19 cellular contexts compared by ENCODE assay signal in the genomic region with DNA sequence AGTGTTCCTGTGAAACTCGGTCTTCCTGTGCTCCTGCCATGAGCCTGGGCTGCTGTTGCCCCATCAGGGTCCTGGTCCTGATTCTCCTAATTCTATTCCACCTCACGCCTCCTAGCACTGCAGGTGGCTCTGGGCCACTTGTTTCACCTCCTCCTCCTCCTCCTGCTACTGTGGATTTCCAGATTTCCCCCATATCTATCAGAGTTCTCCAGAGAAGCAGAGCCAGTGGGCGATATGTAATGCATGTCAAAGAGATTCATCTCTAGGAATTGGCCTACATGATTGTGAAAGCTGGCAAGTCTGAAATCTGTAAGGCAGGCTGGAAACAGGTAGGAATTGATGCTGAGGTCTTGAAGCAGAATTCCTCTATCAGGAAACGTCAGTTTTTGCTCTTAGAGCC. TPM values are rescaled to one million over a fixed set of nuclear protein-coding genes. Genes with fewer than 3 reads are reported as not detected.
A peak's percentile ranks its signal among the peaks of the same experiment; 100 is the strongest.
DNase-seq lines count a peak whose midpoint lies in the region; ATAC-seq and TF ChIP-seq lines count a peak whose summit lies in the region.
"Had no signal": no experiment of that assay in that cellular context is flagged by ENCODE, and none has a peak within 500 bp of the region (broad histone marks: within the 10 kb centered on the region; RNA-seq: fewer than 3 reads in every experiment).

No MANE protein-coding gene starts in this region.

- H3K27me3 ChIP-seq in CD4-positive, alpha-beta T cell (ENCODE audit: control insufficient read depth, insufficient read depth, low read length) = no peaks in the 10 kb centered on the region
- no peaks in the 10 kb centered on the region for H3K27me3 ChIP-seq in tibial artery
- H3K27me3 ChIP-seq: BE2C, BLaER1 had no signal

- peak overlapping the region; percentile 49 for H3K4me3 Mint-ChIP-seq in CD4-positive, alpha-beta T cell
- no peak overlapping the region for H3K4me3 Mint-ChIP-seq in activated T-helper 17 cell treated with anti-CD3 and anti-CD28 coated beads, Interleukin-2, amount 50 U/mL, for 72 hours
- peak overlapping the region in 6 of 10 donors; percentile 8 to 72 (median 38) for H3K4me3 Mint-ChIP-seq in naive thymus-derived CD8-positive, alpha-beta T cell
- H3K4me3 Mint-ChIP-seq: CD8-positive, alpha-beta T cell had no signal

- POLR2A ChIA-PET in CD4-positive, alpha-beta T cell (lab: Charles Lee) = no interaction called here
- POLR2A ChIA-PET in naive thymus-derived CD8-positive, alpha-beta T cell (lab: Charles Lee) = no interaction called here

- no peaks in the 10 kb centered on the region for H3K9me3 ChIP-seq in CD4-positive, alpha-beta T cell (ENCODE audit: control insufficient read depth, low read length)
- H3K9me3 ChIP-seq in tibial artery = no peaks in the 10 kb centered on the region
- H3K9me3 ChIP-seq: BE2C, Caco-2 had no signal

- no peaks in the 10 kb centered on the region for H3K27me3 Mint-ChIP-seq in CD4-positive, alpha-beta T cell
- H3K27me3 Mint-ChIP-seq in activated T-helper 17 cell treated with anti-CD3 and anti-CD28 coated beads, Interleukin-2, amount 50 U/mL, for 72 hours = no peaks in the 10 kb centered on the region
- peaks cover 0 to 6% (median 0%) of the 10 kb centered on the region in 5 donors for H3K27me3 Mint-ChIP-seq in naive thymus-derived CD8-positive, alpha-beta T cell

- DNase-seq in CD4-positive, alpha-beta T cell = no peak
- DNase-seq in naive thymus-derived CD8-positive, alpha-beta T cell = no peak
- DNase-seq in activated effector memory CD4-positive, alpha-beta T cell treated with anti-CD3 and anti-CD28 coated beads, Interleukin-2, amount 50 U/mL, for 16 hours = no peak
- DNase-seq in tibial artery = no peak
- no peak for DNase-seq in activated CD8-positive, alpha-beta memory T cell treated with anti-CD3 and anti-CD28 coated beads for 24 hours
- DNase-seq: 8988T; ACHN; BE2C; C1 segment of cervical spinal cord; Caco-2; Calu3; CD4-positive, CD25-positive, alpha-beta regulatory T cell; CD8-positive, alpha-beta T cell; DMS79 treated with DMSO at 0.1 percent for 48 hours; GF-D8 had no signal

- no peaks in the 10 kb centered on the region for H3K4me1 ChIP-seq in tibial artery
- H3K4me1 ChIP-seq: BE2C, Caco-2 had no signal

- peaks cover 2% of the 10 kb centered on the region for H3K9me3 Mint-ChIP-seq in CD4-positive, alpha-beta T cell
- no peaks in the 10 kb centered on the region for H3K9me3 Mint-ChIP-seq in activated T-helper 17 cell treated with anti-CD3 and anti-CD28 coated beads, Interleukin-2, amount 50 U/mL, for 72 hours
- H3K9me3 Mint-ChIP-seq in naive thymus-derived CD8-positive, alpha-beta T cell = peaks cover 0 to 6% (median 3%) of the 10 kb centered on the region in 9 donors

- H3K4me3 ChIP-seq in tibial artery = no peak overlapping the region
- H3K4me3 ChIP-seq: BLaER1 had no signal

- intact Hi-C loops in CD4-positive, alpha-beta T cell (cut with DNase I, micrococcal nuclease) = no loop called here
- intact Hi-C loops in tibial artery (cut with DNase I; ENCODE audit: low total_unique reads) = no loop called here

- CTCF ChIA-PET in CD4-positive, alpha-beta T cell (lab: Charles Lee) = interaction anchor here (2.1 kb wide), 1 partner anchor 19 kb away, joined by 4 read pairs; no protein-coding TSS in a partner anchor

- ATAC-seq in CD4-positive, alpha-beta T cell (ENCODE audit: poor library complexity) = no peak
- ATAC-seq in activated T-helper 17 cell treated with anti-CD3 and anti-CD28 coated beads, Interleukin-2, amount 50 U/mL, for 72 hours (replicated peaks) = no peak
- ATAC-seq in naive thymus-derived CD8-positive, alpha-beta T cell = no peak
- ATAC-seq: CD8-positive, alpha-beta T cell had no signal

- TF ChIP-seq CTCF in CD4-positive, alpha-beta T cell (IDR thresholded peaks at IDR 0.05) = no peak
- no peak for TF ChIP-seq CTCF in tibial artery (IDR thresholded peaks at IDR 0.05)

- no peaks in the 10 kb centered on the region for H3K36me3 Mint-ChIP-seq in CD4-positive, alpha-beta T cell (ENCODE audit: low read depth)
- no peaks in the 10 kb centered on the region for H3K36me3 Mint-ChIP-seq in activated T-helper 17 cell treated with anti-CD3 and anti-CD28 coated beads, Interleukin-2, amount 50 U/mL, for 72 hours (ENCODE audit: low read depth)
- peaks cover 0 to 5% (median 2%) of the 10 kb centered on the region in 3 donors for H3K36me3 Mint-ChIP-seq in naive thymus-derived CD8-positive, alpha-beta T cell
- H3K36me3 Mint-ChIP-seq: CD4-positive, CD25-positive, alpha-beta regulatory T cell; CD8-positive, alpha-beta T cell had no signal

- H3K27ac Mint-ChIP-seq in CD4-positive, alpha-beta T cell = no peak overlapping the region
- peak overlapping the region; percentile 58 for H3K27ac Mint-ChIP-seq in activated T-helper 17 cell treated with anti-CD3 and anti-CD28 coated beads, Interleukin-2, amount 50 U/mL, for 72 hours
- H3K27ac Mint-ChIP-seq in naive thymus-derived CD8-positive, alpha-beta T cell = peak overlapping the region in 4 of 10 donors; percentile 1 to 36 (median 7)
- H3K27ac Mint-ChIP-seq: CD14-positive monocyte; CD8-positive, alpha-beta T cell had no signal

- no peak overlapping the region for H3K27ac ChIP-seq in CD4-positive, alpha-beta T cell (ENCODE audit: low read depth, low read length)
- H3K27ac ChIP-seq in tibial artery = no peak overlapping the region
- H3K27ac ChIP-seq: BLaER1 had no signal

- H3K36me3 ChIP-seq in tibial artery = no peaks in the 10 kb centered on the region
- H3K36me3 ChIP-seq: BE2C, BLaER1 had no signal

- H3K4me1 Mint-ChIP-seq in CD4-positive, alpha-beta T cell (ENCODE audit: low read depth) = peaks cover 29% of the 10 kb centered on the region
- H3K4me1 Mint-ChIP-seq in activated T-helper 17 cell treated with anti-CD3 and anti-CD28 coated beads, Interleukin-2, amount 50 U/mL, for 72 hours = peaks cover 25% of the 10 kb centered on the region
- H3K4me1 Mint-ChIP-seq in naive thymus-derived CD8-positive, alpha-beta T cell = peaks cover 24 to 37% (median 36%) of the 10 kb centered on the region in 4 donors

RNA-seq across cellular contexts. Expression of gene CHRNA1, which starts 45.3 kb away (rescaled TPM):
- total RNA-seq in CD4-positive, alpha-beta T cell = under 1 TPM; 0.17 to 0.19 TPM
- under 1 TPM in 1 of 2 donors, not detected in 1; 0.13 TPM for total RNA-seq in activated T-helper 17 cell treated with anti-CD3 and anti-CD28 coated beads, Interleukin-2, amount 50 U/mL, for 72 hours
- total RNA-seq in naive thymus-derived CD8-positive, alpha-beta T cell = not detected
- polyA plus RNA-seq in naive thymus-derived CD8-positive, alpha-beta T cell = not detected
- total RNA-seq: A673, Caco-2, Calu3 had no signal
- polyA plus RNA-seq: CD14-positive monocyte had no signal
